Comparison of ENCODE assay signal across 1 cellular context in genomic region chr7:75955293-75955938, GRCh38.
TF ChIP-seq lines count a peak whose summit lies in the region.

No MANE protein-coding gene starts in this region.

TF ChIP-seq in A549, 52 proteins besides CTCF, POLR2A, EP300 and RAD21:
- TF ChIP-seq RNF2 (IDR thresholded peaks at IDR 0.05; ENCODE audit: borderline replicate concordance, low read depth) (no peak), PHF8 (IDR thresholded peaks at IDR 0.05; ENCODE audit: borderline replicate concordance, low read depth) (no peak), RFX5 (IDR thresholded peaks at IDR 0.05) (no peak), MAFK (IDR thresholded peaks at IDR 0.05; ENCODE audit: partially characterized antibody) (no peak), MYC (IDR thresholded peaks at IDR 0.05; ENCODE audit: borderline replicate concordance, low read length) (no peak), EHMT2 (IDR thresholded peaks at IDR 0.05; ENCODE audit: low read depth) (no peak), ZSCAN20 (CRISPR knock-in tag; IDR thresholded peaks at IDR 0.05) (no peak), ATOH8 (CRISPR knock-in tag; IDR thresholded peaks at IDR 0.05; ENCODE audit: low read depth) (no peak), KDM1A (IDR thresholded peaks at IDR 0.05; ENCODE audit: low read depth) (no peak), FOXS1 (CRISPR knock-in tag; IDR thresholded peaks at IDR 0.05) (no peak), HDAC2 (IDR thresholded peaks at IDR 0.05) (no peak), EHF (CRISPR knock-in tag; IDR thresholded peaks at IDR 0.05) (no peak), JUNB (IDR thresholded peaks at IDR 0.05) (no peak), TP53 (CRISPR knock-in tag; IDR thresholded peaks at IDR 0.05) (no peak), FOSB (CRISPR knock-in tag; IDR thresholded peaks at IDR 0.05) (no peak), CBX8 (IDR thresholded peaks at IDR 0.05) (no peak), JUN (IDR thresholded peaks at IDR 0.05) (no peak), CEBPB (IDR thresholded peaks at IDR 0.05) (no peak)
TF ChIP-seq in A549: peak in this region for 0.
